Comparison of ENCODE assay signal across 8 cellular contexts in genomic region chr5:159772698-159773061, GRCh38.
DNase-seq lines count a peak whose midpoint lies in the region; ATAC-seq and TF ChIP-seq lines count a peak whose summit lies in the region.

No MANE protein-coding gene starts in this region.

- TF ChIP-seq CTCF in heart left ventricle (IDR thresholded peaks at IDR 0.05) (no peak), upper lobe of left lung (IDR thresholded peaks at IDR 0.05) (no peak), spleen (IDR thresholded peaks at IDR 0.05 in 8 of 11, conservative IDR thresholded peaks at IDR 0.05 in 3 of 11) (no peak)

- 56 to 64% (median 61%) methylated on average over 6 of the region's 6 CpGs for WGBS in heart left ventricle, 4 donors
- WGBS in mesenchymal stem cell = 91% methylated on average over 6 of the region's 6 CpGs
- 74 to 76% methylated on average over 6 of the region's 6 CpGs for WGBS in upper lobe of left lung, 2 donors
- WGBS in spleen, 5 donors = 75 to 84% (median 80%) methylated on average over 6 of the region's 6 CpGs

- no peak overlapping the region for H2BK5ac ChIP-seq in mesenchymal stem cell (ENCODE audit: low read depth, low read length, poor library complexity, severe bottlenecking)

- peaks cover 44% of the 10 kb centered on the region for H3K27me3 Mint-ChIP-seq in activated naive CD8-positive, alpha-beta T cell treated with anti-CD3 and anti-CD28 coated beads, Interleukin-2, amount 50 U/mL, for 24 hours

- no peak overlapping the region for H4K8ac ChIP-seq in mesenchymal stem cell (ENCODE audit: low read length)

- no peak overlapping the region for H4K91ac ChIP-seq in mesenchymal stem cell (ENCODE audit: low read length)

- H3K14ac ChIP-seq in mesenchymal stem cell (ENCODE audit: low read length in 2 of 2) = no peak overlapping the region

- H3K36me3 ChIP-seq in heart left ventricle (no peaks in the 10 kb centered on the region), mesenchymal stem cell (ENCODE audit: control insufficient read depth in 1 of 2, insufficient read depth in 2 of 2, low read depth in 1 of 2, low read length in 2 of 2) (no peaks in the 10 kb centered on the region), upper lobe of left lung (no peaks in the 10 kb centered on the region), spleen (no peaks in the 10 kb centered on the region)

- peak overlapping the region; percentile 78 for H3K4me2 ChIP-seq in mesenchymal stem cell (ENCODE audit: low read length, poor library complexity, severe bottlenecking)

- H3K18ac ChIP-seq in mesenchymal stem cell (ENCODE audit: low read depth in 1 of 2, low read length in 2 of 2) = peak overlapping the region in 1 of 2 experiments; percentile 22

- no peak for TF ChIP-seq EP300 in upper lobe of left lung (IDR thresholded peaks at IDR 0.05)

- H3K27me3 ChIP-seq in heart left ventricle (peaks cover 0 to 35% (median 0%) of the 10 kb centered on the region in 9 donors), mesenchymal stem cell (ENCODE audit: control insufficient read depth in 1 of 2, insufficient read depth in 1 of 2, low read length in 2 of 2) (peaks cover 0 to 17% of the 10 kb centered on the region in 2 experiments), upper lobe of left lung (no peaks in the 10 kb centered on the region), spleen (replicated peaks in 1 of 7) (peaks cover 0 to 36% (median 10%) of the 10 kb centered on the region in 7 donors)

- ATAC-seq in heart left ventricle = no peak
- no peak for ATAC-seq in left cardiac atrium
- ATAC-seq in activated naive CD8-positive, alpha-beta T cell treated with anti-CD3 and anti-CD28 coated beads, Interleukin-2, amount 50 U/mL, for 24 hours = no peak
- ATAC-seq in upper lobe of left lung (ENCODE audit: low FRiP score in 2 of 2) = no peak
- no peak for ATAC-seq in GM18498 (IDR thresholded peaks at IDR 0.05; ENCODE audit: unreplicated experiment)

- H2AK5ac ChIP-seq in mesenchymal stem cell (ENCODE audit: low read length, severe bottlenecking) = peak overlapping the region; percentile 25

- H3K36me3 Mint-ChIP-seq in activated naive CD8-positive, alpha-beta T cell treated with anti-CD3 and anti-CD28 coated beads, Interleukin-2, amount 50 U/mL, for 24 hours (ENCODE audit: low read depth) = no peaks in the 10 kb centered on the region

- no peak for DNase-seq in heart left ventricle
- no peak for DNase-seq in left cardiac atrium
- no peak for DNase-seq in activated naive CD8-positive, alpha-beta T cell treated with anti-CD3 and anti-CD28 coated beads, Interleukin-2, amount 50 U/mL, for 24 hours
- DNase-seq in mesenchymal stem cell = no peak
- no peak for DNase-seq in upper lobe of left lung
- no peak for DNase-seq in activated gamma-delta T cell (lab: John Stamatoyannopoulos, UW)
- no peak for DNase-seq in spleen

- H2AFZ ChIP-seq in mesenchymal stem cell (ENCODE audit: low read depth, low read length) = no peak overlapping the region

- no peak for TF ChIP-seq POLR2A in heart left ventricle (IDR thresholded peaks at IDR 0.05)
- TF ChIP-seq POLR2A in upper lobe of left lung (IDR thresholded peaks at IDR 0.05) = no peak
- no peak for TF ChIP-seq POLR2A in spleen (IDR thresholded peaks at IDR 0.05)

- H3K9me3 Mint-ChIP-seq in activated naive CD8-positive, alpha-beta T cell treated with anti-CD3 and anti-CD28 coated beads, Interleukin-2, amount 50 U/mL, for 24 hours = peaks cover 4% of the 10 kb centered on the region

- intact Hi-C loops in heart left ventricle (cut with DNase I) = loop anchor here in 3 of 10 donors (10.0 kb wide), 3 partner anchors 142 to 438 kb away; partner anchors contain the start of genes ADRA1B (in 1 of the 3) and IL12B (in 1 of the 3)
- intact Hi-C loops in left cardiac atrium (cut with DNase I) = no loop called here
- intact Hi-C loops in spleen (cut with DNase I; ENCODE audit: low total_unique reads) = no loop called here

- peaks cover 0 to 13% (median 5%) of the 10 kb centered on the region in 12 donors for H3K4me1 ChIP-seq in heart left ventricle
- H3K4me1 ChIP-seq in mesenchymal stem cell (ENCODE audit: control insufficient read depth, insufficient read depth, low read depth, low read length) = peaks cover 8% of the 10 kb centered on the region
- peaks cover 6 to 13% (median 10%) of the 10 kb centered on the region in 4 donors for H3K4me1 ChIP-seq in upper lobe of left lung
- peaks cover 0 to 15% (median 14%) of the 10 kb centered on the region in 6 donors for H3K4me1 ChIP-seq in spleen

- H2BK15ac ChIP-seq in mesenchymal stem cell (ENCODE audit: low read depth, poor library complexity, severe bottlenecking) = no peak overlapping the region

- peak overlapping the region; percentile 75 for H3K27ac Mint-ChIP-seq in activated naive CD8-positive, alpha-beta T cell treated with anti-CD3 and anti-CD28 coated beads, Interleukin-2, amount 50 U/mL, for 24 hours

- no peaks in the 10 kb centered on the region for H3K9me3 ChIP-seq in heart left ventricle
- no peaks in the 10 kb centered on the region for H3K9me3 ChIP-seq in mesenchymal stem cell (ENCODE audit: control insufficient read depth, low read length)
- no peaks in the 10 kb centered on the region for H3K9me3 ChIP-seq in upper lobe of left lung
- no peaks in the 10 kb centered on the region for H3K9me3 ChIP-seq in spleen

- H3K23ac ChIP-seq in mesenchymal stem cell (ENCODE audit: low read length in 2 of 2) = no peak overlapping the region

- no peak overlapping the region for H2BK12ac ChIP-seq in mesenchymal stem cell (ENCODE audit: low read length in 2 of 2)

- peaks cover 32% of the 10 kb centered on the region for H3K4me1 Mint-ChIP-seq in activated naive CD8-positive, alpha-beta T cell treated with anti-CD3 and anti-CD28 coated beads, Interleukin-2, amount 50 U/mL, for 24 hours

- H3K9ac ChIP-seq in mesenchymal stem cell (ENCODE audit: low read length) = peak overlapping the region; percentile 81

- peak overlapping the region; percentile 36 for H3K4me3 Mint-ChIP-seq in activated naive CD8-positive, alpha-beta T cell treated with anti-CD3 and anti-CD28 coated beads, Interleukin-2, amount 50 U/mL, for 24 hours

- H3K27ac ChIP-seq in heart left ventricle (peak overlapping the region; percentile 40 to 91 (median 84)), mesenchymal stem cell (ENCODE audit: low read length, poor library complexity, severe bottlenecking) (no peak overlapping the region), upper lobe of left lung (peak overlapping the region; percentile 8 to 74 (median 46)), spleen (peak overlapping the region in 4 of 8 donors; percentile 32 to 68 (median 46))

- H2BK120ac ChIP-seq in mesenchymal stem cell (ENCODE audit: low read depth, low read length) = no peak overlapping the region

- H3K79me1 ChIP-seq in mesenchymal stem cell (replicated peaks; ENCODE audit: low read length, poor library complexity, severe bottlenecking) = no peaks in the 10 kb centered on the region

- H3K4me3 ChIP-seq in heart left ventricle (peak overlapping the region in 9 of 12 donors; percentile 35 to 57 (median 44)), mesenchymal stem cell (ENCODE audit: insufficient read depth in 1 of 2, low read depth in 1 of 2, low read length in 2 of 2) (peak overlapping the region in 1 of 2 experiments; percentile 71), upper lobe of left lung (peak overlapping the region in 2 of 4 donors; percentile 44 to 45), spleen (peak overlapping the region in 3 of 8 donors; percentile 36 to 65 (median 42))

- no peak overlapping the region for H3K4ac ChIP-seq in mesenchymal stem cell (ENCODE audit: low read depth in 1 of 2, low read length in 2 of 2)
